24 cellular contexts compared by ENCODE assay signal in the genomic region with DNA sequence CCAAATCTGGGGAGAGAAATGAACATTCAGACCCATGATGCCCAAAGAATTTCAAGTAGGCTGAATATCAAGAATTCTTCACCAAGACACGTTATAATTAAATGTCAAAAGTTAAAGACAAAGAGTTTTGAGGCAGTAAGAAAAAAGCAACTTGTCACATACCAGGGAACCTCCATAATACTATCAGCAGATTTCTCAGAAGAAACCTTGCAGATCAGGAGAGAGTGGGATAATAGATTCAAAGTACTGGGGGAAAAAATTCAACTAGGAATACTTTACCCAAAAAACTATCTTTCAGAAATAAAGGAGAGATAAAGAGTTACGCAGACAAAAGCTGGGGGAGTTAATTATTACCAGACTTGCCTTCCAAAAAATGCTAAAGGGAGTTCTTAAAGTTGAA.
DNase-seq lines count a peak whose midpoint lies in the region; ATAC-seq, FAIRE-seq and TF ChIP-seq lines count a peak whose summit lies in the region.
"Had no signal": no experiment of that assay in that cellular context is flagged by ENCODE, and none has a peak within 500 bp of the region (broad histone marks: within the 10 kb centered on the region; RNA-seq: fewer than 3 reads in every experiment).

No MANE protein-coding gene starts in this region.

- H3K4me3 ChIP-seq in HEK293 (ENCODE audit: low read depth, low read length) = no peak overlapping the region
- no peak overlapping the region for H3K4me3 ChIP-seq in GM12878
- H3K4me3 ChIP-seq: BLaER1 had no signal

- no peak for TF ChIP-seq RAD21 in GM12878 (IDR thresholded peaks at IDR 0.05; ENCODE audit: insufficient read depth, low read depth, low read length)

- TF ChIP-seq CTCF in HEK293 (tag by site-specific recombination; IDR thresholded peaks at IDR 0.05) = no peak
- no peak for TF ChIP-seq CTCF in GM12878 (IDR thresholded peaks at IDR 0.05 in 2 of 3, conservative IDR thresholded peaks at IDR 0.05 in 1 of 3; ENCODE audit: control insufficient read depth in 2 of 3, extremely low read depth in 1 of 3, insufficient read depth in 1 of 3, low read depth in 3 of 3, low read length in 3 of 3)

- no peaks in the 10 kb centered on the region for H3K27me3 ChIP-seq in GM12878 (replicated peaks in 1 of 2; ENCODE audit: control insufficient read depth in 2 of 2, insufficient read depth in 2 of 2, low read length in 1 of 2)
- H3K27me3 ChIP-seq: BE2C, BLaER1 had no signal

- intact Hi-C loops in GM12878 (cut with micrococcal nuclease; ENCODE audit: unreplicated experiment) = no loop called here

- FAIRE-seq in GM12878 (lab: Jason Lieb, UNC) = no peak
- FAIRE-seq: A204.1, GM12891, GM19239 had no signal

- no peak for TF ChIP-seq POLR2A in GM12878 (IDR thresholded peaks at IDR 0.05; ENCODE audit: low read depth, low read length)

- H2AFZ ChIP-seq in GM12878 (ENCODE audit: control insufficient read depth, low read depth, low read length) = no peak overlapping the region

- RAD21 ChIA-PET in GM12878 (lab: Charles Lee; ENCODE audit: unreplicated experiment) = no interaction called here

- WGBS in GM12878 (ENCODE audit: insufficient coverage, insufficient replicate concordance, low lambda C conversion rate, missing lambda C conversion rate) = 46% methylated on average over 2 of the region's 2 CpGs

- H3K36me3 ChIP-seq in HEK293 (ENCODE audit: control insufficient read depth in 2 of 2, insufficient read depth in 1 of 2, low read length in 2 of 2) = no peaks in the 10 kb centered on the region
- H3K36me3 ChIP-seq in GM12878 (ENCODE audit: control insufficient read depth in 2 of 2, insufficient read depth in 2 of 2, low read length in 1 of 2) = no peaks in the 10 kb centered on the region
- H3K36me3 ChIP-seq: BE2C, BLaER1 had no signal

- no TSS peak for BruUV-seq in GM12878 (replicated peaks; lab: Mats Ljungman, UMichigan)

- H3K9me3 ChIP-seq in HEK293 (ENCODE audit: control insufficient read depth, insufficient read depth, low read depth, low read length) = no peaks in the 10 kb centered on the region
- H3K9me3 ChIP-seq in GM12878 (replicated peaks; ENCODE audit: control insufficient read depth, insufficient read depth, low read length) = peaks cover 4% of the 10 kb centered on the region; the same call in 2 of the 3 replicates
- H3K9me3 ChIP-seq: BE2C had no signal

- H4K20me1 ChIP-seq in GM12878 (ENCODE audit: control insufficient read depth, insufficient read depth) = no peaks in the 10 kb centered on the region
- H4K20me1 ChIP-seq: BLaER1 had no signal

- H3K79me2 ChIP-seq in GM12878 (ENCODE audit: control insufficient read depth, insufficient read depth, low read length) = no peaks in the 10 kb centered on the region

- CTCF ChIA-PET in HEK293 (lab: Yijun Ruan, JAX) (no interaction called here), GM12878 (lab: Yijun Ruan, JAX) (interaction anchor here (0.7 kb wide), 1 partner anchor 1368 kb away, joined by 3 read pairs; no protein-coding TSS in a partner anchor)

- SMC1A ChIA-PET in GM12878 (lab: Charles Lee; ENCODE audit: uncharacterized antibody, unreplicated experiment) = no interaction called here

- no peak for DNase-seq in GM12878 (ENCODE audit: low read depth, low spot score)
- DNase-seq in activated naive CD4-positive, alpha-beta T cell (lab: John Stamatoyannopoulos, UW) = no peak
- DNase-seq: 8988T; ACHN; BE2C; C1 segment of cervical spinal cord; CD4-positive, alpha-beta memory T cell; CD4-positive, CD25-positive, alpha-beta regulatory T cell; CD8-positive, alpha-beta memory T cell; COR-L47; DMS 273 treated with DMSO at 0.1 percent for 48 hours; DMS153; DMS53; DMS79; DND-41; EL; GDM1 had no signal

- no peaks in the 10 kb centered on the region for H3K4me1 ChIP-seq in HEK293 (ENCODE audit: control insufficient read depth, insufficient read depth, low read length)
- H3K4me1 ChIP-seq in GM12878 (ENCODE audit: control insufficient read depth, insufficient read depth, low read length) = no peaks in the 10 kb centered on the region
- H3K4me1 ChIP-seq: BE2C, BLaER1 had no signal

- POLR2A ChIA-PET in HEK293 (lab: Yijun Ruan, JAX) = no interaction called here
- POLR2A ChIA-PET in GM12878 (lab: Charles Lee) = no interaction called here

- TF ChIP-seq EP300 in GM12878 (IDR thresholded peaks at IDR 0.05; ENCODE audit: borderline replicate concordance in 1 of 2, control insufficient read depth in 1 of 2, low read depth in 2 of 2, low read length in 2 of 2) = no peak

- no peak overlapping the region for H3K9ac ChIP-seq in GM12878 (ENCODE audit: control insufficient read depth, insufficient read depth, low read length)
- H3K9ac ChIP-seq: BLaER1 had no signal

- H3K4me2 ChIP-seq in GM12878 (ENCODE audit: control insufficient read depth, insufficient read depth) = no peak overlapping the region
- H3K4me2 ChIP-seq: BLaER1 had no signal

- H3K27ac ChIP-seq in HEK293 (ENCODE audit: extremely low read depth, low read depth, low read length) (no peak overlapping the region), GM12878 (ENCODE audit: control insufficient read depth, insufficient read depth) (no peak overlapping the region)
- H3K27ac ChIP-seq: BLaER1 had no signal

- in situ Hi-C loops in GM12878 (cut with MboI) = no loop called here

- ATAC-seq in GM12878 (no peak), HG03520 (IDR thresholded peaks at IDR 0.05; ENCODE audit: unreplicated experiment) (no peak), HG02885 (IDR thresholded peaks at IDR 0.05; ENCODE audit: poor library complexity, unreplicated experiment) (no peak)

TF ChIP-seq in HEK293, 187 proteins besides CTCF, POLR2A, EP300 and RAD21 (continues in another document):
- no peak for TF ChIP-seq ZNF76 (tag by site-specific recombination; IDR thresholded peaks at IDR 0.05; ENCODE audit: borderline replicate concordance, low read depth)
- peak; percentile 98 for TF ChIP-seq ZNF791 (tag by site-specific recombination; IDR thresholded peaks at IDR 0.05)
- TF ChIP-seq SETDB1 (IDR thresholded peaks at IDR 0.05; ENCODE audit: insufficient read length, low read length) = peak; percentile 81
- no peak for TF ChIP-seq KLF9 (tag by site-specific recombination; IDR thresholded peaks at IDR 0.05; ENCODE audit: low read depth)
- TF ChIP-seq, protein P1, sequence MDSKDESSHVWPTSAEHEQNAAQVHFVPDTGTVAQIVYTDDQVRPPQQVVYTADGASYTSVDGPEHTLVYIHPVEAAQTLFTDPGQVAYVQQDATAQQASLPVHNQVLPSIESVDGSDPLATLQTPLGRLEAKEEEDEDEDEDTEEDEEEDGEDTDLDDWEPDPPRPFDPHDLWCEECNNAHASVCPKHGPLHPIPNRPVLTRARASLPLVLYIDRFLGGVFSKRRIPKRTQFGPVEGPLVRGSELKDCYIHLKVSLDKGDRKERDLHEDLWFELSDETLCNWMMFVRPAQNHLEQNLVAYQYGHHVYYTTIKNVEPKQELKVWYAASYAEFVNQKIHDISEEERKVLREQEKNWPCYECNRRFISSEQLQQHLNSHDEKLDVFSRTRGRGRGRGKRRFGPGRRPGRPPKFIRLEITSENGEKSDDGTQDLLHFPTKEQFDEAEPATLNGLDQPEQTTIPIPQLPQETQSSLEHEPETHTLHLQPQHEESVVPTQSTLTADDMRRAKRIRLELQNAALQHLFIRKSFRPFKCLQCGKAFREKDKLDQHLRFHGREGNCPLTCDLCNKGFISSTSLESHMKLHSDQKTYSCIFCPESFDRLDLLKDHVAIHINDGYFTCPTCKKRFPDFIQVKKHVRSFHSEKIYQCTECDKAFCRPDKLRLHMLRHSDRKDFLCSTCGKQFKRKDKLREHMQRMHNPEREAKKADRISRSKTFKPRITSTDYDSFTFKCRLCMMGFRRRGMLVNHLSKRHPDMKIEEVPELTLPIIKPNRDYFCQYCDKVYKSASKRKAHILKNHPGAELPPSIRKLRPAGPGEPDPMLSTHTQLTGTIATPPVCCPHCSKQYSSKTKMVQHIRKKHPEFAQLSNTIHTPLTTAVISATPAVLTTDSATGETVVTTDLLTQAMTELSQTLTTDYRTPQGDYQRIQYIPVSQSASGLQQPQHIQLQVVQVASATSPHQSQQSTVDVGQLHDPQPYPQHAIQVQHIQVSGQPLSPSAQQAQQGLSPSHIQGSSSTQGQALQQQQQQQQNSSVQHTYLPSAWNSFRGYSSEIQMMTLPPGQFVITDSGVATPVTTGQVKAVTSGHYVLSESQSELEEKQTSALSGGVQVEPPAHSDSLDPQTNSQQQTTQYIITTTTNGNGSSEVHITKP (tag by site-specific recombination; IDR thresholded peaks at IDR 0.05) = no peak
- no peak for TF ChIP-seq KLF10 (tag by site-specific recombination; IDR thresholded peaks at IDR 0.05)

TF ChIP-seq in GM12878, 131 proteins besides CTCF, POLR2A, EP300 and RAD21:
- TF ChIP-seq CBX5 (IDR thresholded peaks at IDR 0.05; ENCODE audit: low read depth) (peak; percentile 95), CREB1 (IDR thresholded peaks at IDR 0.05; ENCODE audit: low read depth) (no peak), CBX3 (IDR thresholded peaks at IDR 0.05; ENCODE audit: borderline replicate concordance, low read depth) (no peak)
